ENCODE assay signal across 32 cellular contexts in the genomic region with DNA sequence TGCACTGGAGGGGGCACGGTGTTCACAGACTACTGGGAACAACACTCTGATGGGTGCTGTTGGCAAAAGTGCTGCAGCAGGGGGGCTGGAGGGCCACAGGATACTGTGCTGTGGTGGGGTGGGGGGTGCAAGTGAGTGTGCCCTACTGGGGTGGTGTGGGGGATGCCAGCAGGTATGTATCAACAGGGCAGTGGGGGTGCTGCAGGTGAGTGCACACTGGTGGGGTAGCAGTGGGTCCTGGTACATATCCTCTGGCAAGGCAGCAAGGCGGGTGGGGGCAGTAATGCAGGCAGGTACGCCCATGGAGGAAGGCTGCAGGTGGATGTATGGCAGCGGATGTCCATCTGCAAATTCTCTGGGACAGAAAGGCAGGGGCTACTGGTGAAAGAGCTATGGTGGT. TPM values are rescaled to one million over a fixed set of nuclear protein-coding genes. Genes with fewer than 3 reads are reported as not detected.
"Had no signal": no experiment of that assay in that cellular context is flagged by ENCODE, and none has a peak within 500 bp of the region (broad histone marks: within the 10 kb centered on the region; RNA-seq: fewer than 3 reads in every experiment).

No MANE protein-coding gene starts in this region.

- DNase-seq: colonic mucosa; cortex of kidney; effector CD8-positive, alpha-beta T cell; effector memory CD8-positive, alpha-beta T cell; endodermal cell; erythroblast; esophagus squamous epithelium; foreskin fibroblast; foreskin melanocyte; gastrocnemius medialis; glutamatergic neuron; head of caudate nucleus; heart right ventricle; hippocampal formation; left cardiac atrium; left ventricle myocardium superior; lower lobe of right lung; mesenchymal stem cell; mucosa of descending colon had no signal

- H3K27me3 ChIP-seq: colonic mucosa had no signal

- H3K36me3 Mint-ChIP-seq: mesothelial cell of epicardium had no signal

- H3K9me3 Mint-ChIP-seq: dendritic cell treated with granulocyte-macrophage colony-stimulating factor and Interleukin-4, amounts not matched to agents 40 ng/mL and 50 ng/mL, for 4 days; effector memory CD8-positive, alpha-beta T cell; endodermal cell had no signal

- H3K27ac ChIP-seq: colonic mucosa, epithelial cell of prostate, esophagus squamous epithelium, gastrocnemius medialis, heart right ventricle, left lung, lower lobe of right lung had no signal

- ATAC-seq: effector memory CD8-positive, alpha-beta T cell; esophagus mucosa; gastrocnemius medialis; heart right ventricle; left cardiac atrium; left lung; left ventricle myocardium superior; lower lobe of right lung; mucosa of descending colon had no signal

- H3K4me3 ChIP-seq: colonic mucosa, esophagus squamous epithelium, gastrocnemius medialis, heart right ventricle, left lung, lower lobe of right lung, mucosa of descending colon had no signal

- FAIRE-seq: endometrium, islet of Langerhans, keratinocyte had no signal

- H3K9me3 ChIP-seq: colonic mucosa, esophagus squamous epithelium, gastrocnemius medialis, left lung, lower lobe of right lung, mucosa of descending colon had no signal

- H3K4me3 Mint-ChIP-seq: dendritic cell treated with granulocyte-macrophage colony-stimulating factor and Interleukin-4, amounts not matched to agents 40 ng/mL and 50 ng/mL, for 4 days; effector memory CD8-positive, alpha-beta T cell; endodermal cell; mesothelial cell of epicardium had no signal

- H3K4me1 Mint-ChIP-seq: endodermal cell, mesothelial cell of epicardium had no signal

- H3K4me1 ChIP-seq: colonic mucosa, esophagus squamous epithelium, gastrocnemius medialis, heart right ventricle, left lung, lower lobe of right lung had no signal

- H3K27ac Mint-ChIP-seq: dendritic cell treated with granulocyte-macrophage colony-stimulating factor and Interleukin-4, amounts not matched to agents 40 ng/mL and 50 ng/mL, for 4 days; effector memory CD8-positive, alpha-beta T cell; endodermal cell; mesothelial cell of epicardium had no signal

- H3K36me3 ChIP-seq: colonic mucosa, esophagus squamous epithelium, gastrocnemius medialis, heart right ventricle, left lung, lower lobe of right lung had no signal

RNA-seq across cellular contexts. Expression of gene CD53, which starts 48.8 kb away (rescaled TPM):
- total RNA-seq: dermis microvascular lymphatic vessel endothelial cell, endodermal cell, glomerular endothelial cell, kidney epithelial cell, lung microvascular endothelial cell, mesothelial cell of epicardium, myocyte had no signal
